1 cellular context compared by ENCODE assay signal in genomic region chr17:59783221-59784016, GRCh38.
TF ChIP-seq lines count a peak whose summit lies in the region.

No MANE protein-coding gene starts in this region.

TF ChIP-seq in GM23338, 12 proteins besides CTCF, POLR2A, EP300 and RAD21 (continued from another document):
- TF ChIP-seq ZNF462 (CRISPR knock-in tag; IDR thresholded peaks at IDR 0.05), result no peak
- TF ChIP-seq POLR2AphosphoS5 (IDR thresholded peaks at IDR 0.05; ENCODE audit: low read depth), result no peak
- TF ChIP-seq STAT1 (IDR thresholded peaks at IDR 0.05; ENCODE audit: unreplicated experiment), result no peak
- no peak for TF ChIP-seq JUNB (IDR thresholded peaks at IDR 0.05; ENCODE audit: unreplicated experiment)
- TF ChIP-seq ZNF114 (CRISPR knock-in tag; IDR thresholded peaks at IDR 0.05), result no peak
- no peak for TF ChIP-seq EZH2 (IDR thresholded peaks at IDR 0.05; ENCODE audit: low read depth, unreplicated experiment)
- no peak for TF ChIP-seq ZNF331 (CRISPR knock-in tag; IDR thresholded peaks at IDR 0.05; ENCODE audit: low read depth)
- TF ChIP-seq EZH2phosphoT487 (IDR thresholded peaks at IDR 0.05; ENCODE audit: unreplicated experiment), result no peak
- TF ChIP-seq CREB1 (CRISPR knock-in tag; IDR thresholded peaks at IDR 0.05; ENCODE audit: low read depth), result no peak
- TF ChIP-seq NANOG (IDR thresholded peaks at IDR 0.05; ENCODE audit: borderline replicate concordance), result no peak
- TF ChIP-seq, protein P1, sequence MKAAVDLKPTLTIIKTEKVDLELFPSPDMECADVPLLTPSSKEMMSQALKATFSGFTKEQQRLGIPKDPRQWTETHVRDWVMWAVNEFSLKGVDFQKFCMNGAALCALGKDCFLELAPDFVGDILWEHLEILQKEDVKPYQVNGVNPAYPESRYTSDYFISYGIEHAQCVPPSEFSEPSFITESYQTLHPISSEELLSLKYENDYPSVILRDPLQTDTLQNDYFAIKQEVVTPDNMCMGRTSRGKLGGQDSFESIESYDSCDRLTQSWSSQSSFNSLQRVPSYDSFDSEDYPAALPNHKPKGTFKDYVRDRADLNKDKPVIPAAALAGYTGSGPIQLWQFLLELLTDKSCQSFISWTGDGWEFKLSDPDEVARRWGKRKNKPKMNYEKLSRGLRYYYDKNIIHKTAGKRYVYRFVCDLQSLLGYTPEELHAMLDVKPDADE (IDR thresholded peaks at IDR 0.05), result no peak
